8 cellular contexts compared by ENCODE assay signal in genomic region chr11:35661539-35661938, GRCh38. TPM values are rescaled to one million over a fixed set of nuclear protein-coding genes. Genes with fewer than 3 reads are reported as not detected.
DNase-seq lines count a peak whose midpoint lies in the region; ATAC-seq and TF ChIP-seq lines count a peak whose summit lies in the region.

No MANE protein-coding gene starts in this region.

- H3K27ac Mint-ChIP-seq in neural crest cell (ENCODE audit: unreplicated experiment): no peak overlapping the region

- H3K27ac ChIP-seq in duodenal mucosa (ENCODE audit: low read depth, low read length): no peak overlapping the region

- ATAC-seq in GM18498 (IDR thresholded peaks at IDR 0.05; ENCODE audit: unreplicated experiment): no peak

- H3K9me3 ChIP-seq in Loucy (ENCODE audit: insufficient read depth, low read depth, low read length) (peaks cover 5% of the 10 kb centered on the region; the same call in 1 of the 2 replicates), duodenal mucosa (ENCODE audit: control insufficient read depth in 1 of 2, low read length in 2 of 2) (peaks cover 0 to 19% of the 10 kb centered on the region in 2 donors)

- H2AFZ ChIP-seq in Loucy (ENCODE audit: low read length): peak overlapping the region; percentile 95

- H3K9ac ChIP-seq in Loucy (ENCODE audit: low read depth, low read length, poor library complexity, severe bottlenecking): peak overlapping the region; percentile 71
- peak overlapping the region; percentile 69 to 78 for H3K9ac ChIP-seq in duodenal mucosa (ENCODE audit: low read depth in 1 of 2, low read length in 2 of 2)

- H3K4me3 ChIP-seq in BJ (ENCODE audit: low read depth, low read length) (peak overlapping the region; percentile 66), Loucy (ENCODE audit: low read length, poor library complexity, severe bottlenecking) (peak overlapping the region; percentile 81), duodenal mucosa (ENCODE audit: low read depth in 1 of 2, low read length in 2 of 2) (peak overlapping the region; percentile 96 to 98)

- H3K4me1 ChIP-seq in Loucy (ENCODE audit: insufficient read depth, low read length, poor library complexity, severe bottlenecking) (peaks cover 25% of the 10 kb centered on the region), duodenal mucosa (ENCODE audit: control insufficient read depth in 1 of 2, insufficient read depth in 2 of 2, low read length in 2 of 2) (peaks cover 14 to 19% of the 10 kb centered on the region in 2 donors)

- H3K9me3 Mint-ChIP-seq in neural crest cell: peaks cover 27% of the 10 kb centered on the region

- peaks cover 38% of the 10 kb centered on the region for H3K36me3 Mint-ChIP-seq in neural crest cell (ENCODE audit: low read depth)

- H3K4me1 Mint-ChIP-seq in neural crest cell: peaks cover 39% of the 10 kb centered on the region

- peaks cover 36% of the 10 kb centered on the region for H3K79me2 ChIP-seq in Loucy (ENCODE audit: insufficient read depth, low read length)

- peak overlapping the region; percentile 93 for H3K4me2 ChIP-seq in Loucy (ENCODE audit: low read depth, low read length, poor library complexity, severe bottlenecking)

- no peaks in the 10 kb centered on the region for H4K20me1 ChIP-seq in Loucy (ENCODE audit: insufficient read depth, low read length, poor library complexity, severe bottlenecking)

- DNase-seq in BJ (ENCODE audit: low read depth): no peak
- no peak for DNase-seq in neural crest cell (ENCODE audit: low read depth, low spot score)
- DNase-seq in MV-4-11 (lab: John Stamatoyannopoulos, UW): no peak
- DNase-seq in iPS-NIHi7 (ENCODE audit: extremely low spot score): no peak
- no peak for DNase-seq in kidney tubule cell (ENCODE audit: low spot score)

- peaks cover 31% of the 10 kb centered on the region for H3K27me3 Mint-ChIP-seq in neural crest cell (ENCODE audit: low read depth)

- no peaks in the 10 kb centered on the region for H3K36me3 ChIP-seq in BJ (ENCODE audit: control insufficient read depth, insufficient read depth, low read length)
- H3K36me3 ChIP-seq in Loucy (ENCODE audit: insufficient read depth, low read length): no peaks in the 10 kb centered on the region
- H3K36me3 ChIP-seq in duodenal mucosa (ENCODE audit: control insufficient read depth in 1 of 2, insufficient read depth in 2 of 2, low read length in 2 of 2): no peaks in the 10 kb centered on the region

- no peak for TF ChIP-seq CTCF in BJ (IDR thresholded peaks at IDR 0.05; ENCODE audit: insufficient read depth, low read depth, low read length)
- no peak for TF ChIP-seq CTCF in Loucy (conservative IDR thresholded peaks at IDR 0.05; ENCODE audit: low read length)
- no peak for TF ChIP-seq CTCF in neural crest cell (conservative IDR thresholded peaks at IDR 0.05)

- H3K9me2 ChIP-seq in Loucy (replicated peaks; ENCODE audit: low read depth, low read length): no peaks in the 10 kb centered on the region

- H3K27me3 ChIP-seq in BJ (ENCODE audit: control insufficient read depth, insufficient read depth, low read length): no peaks in the 10 kb centered on the region
- H3K27me3 ChIP-seq in Loucy (ENCODE audit: insufficient read depth, low read length, poor library complexity, severe bottlenecking): peaks cover 36% of the 10 kb centered on the region
- H3K27me3 ChIP-seq in duodenal mucosa (ENCODE audit: control insufficient read depth in 1 of 2, insufficient read depth in 2 of 2, low read length in 2 of 2): peaks cover 0 to 4% of the 10 kb centered on the region in 2 donors

- CTCF ChIA-PET in BJ (lab: Yijun Ruan, JAX): interaction anchor here (1.1 kb wide), 1 partner anchor 373 kb away, joined by 3 read pairs; no protein-coding TSS in a partner anchor

- H3F3A ChIP-seq in Loucy (ENCODE audit: low read depth): 0 out of 2 replicates have a peak, but pooled peaks cover 3% of the 10 kb centered on the region

- POLR2A ChIA-PET in BJ (lab: Charles Lee): no interaction called here

- H3K4me3 Mint-ChIP-seq in neural crest cell: peak overlapping the region; percentile 93

RNA-seq across cellular contexts. Expression of gene TRIM44, which starts 1.0 kb away (rescaled TPM):
- 62.0 and 69.9 TPM in 2 replicates for polyA plus RNA-seq in BJ (2011; rRNA removed)
- polyA minus RNA-seq in BJ (2011; rRNA and poly(A)+ RNA removed): 58.3 and 58.8 TPM in 2 replicates
- 67.4 and 71.1 TPM in 2 replicates for total RNA-seq in neural crest cell

RNA-seq across cellular contexts. Expression of gene FJX1, which starts 43.3 kb away (rescaled TPM):
- polyA plus RNA-seq in BJ (2011; rRNA removed): 4.8 and 6.1 TPM in 2 replicates
- polyA minus RNA-seq in BJ (2011; rRNA and poly(A)+ RNA removed): 2.6 and 4.2 TPM in 2 replicates
- total RNA-seq in neural crest cell: 28.2 and 29.5 TPM in 2 replicates
